In the genomic region with DNA sequence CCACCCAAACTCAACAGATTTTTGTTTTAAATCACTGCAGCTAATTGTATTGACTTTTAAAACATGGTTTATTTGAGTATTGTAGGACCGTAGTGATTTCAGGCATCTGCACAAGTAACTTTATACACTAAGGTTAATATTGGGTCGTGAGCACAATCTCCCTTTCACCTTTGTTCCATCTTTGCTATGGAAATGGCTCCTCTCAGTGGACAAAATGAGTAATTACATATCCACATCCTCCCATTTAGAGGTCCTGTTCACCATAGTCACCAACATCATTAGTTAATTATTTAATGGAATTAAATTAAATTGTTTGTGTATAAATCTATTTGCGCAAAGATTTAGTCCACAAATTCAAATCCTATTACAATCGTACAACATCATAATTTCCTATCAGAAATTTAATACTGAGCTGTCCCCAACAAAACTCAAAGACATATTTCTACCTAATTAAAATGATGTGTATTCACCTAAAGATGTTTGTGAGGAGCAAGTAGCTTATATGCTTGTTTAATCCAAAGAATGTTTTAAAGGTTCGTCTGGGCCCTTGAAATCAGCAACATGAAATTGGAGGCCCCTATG, we compare ENCODE assay signal across 8 cellular contexts.
A peak's percentile ranks its signal among the peaks of the same experiment; 100 is the strongest.
DNase-seq lines count a peak whose midpoint lies in the region; ATAC-seq, FAIRE-seq and TF ChIP-seq lines count a peak whose summit lies in the region.

No MANE protein-coding gene starts in this region.

- intact Hi-C loops in activated B cell treated with CpG ODN at 0.5 μM for 24 hours (cut with micrococcal nuclease): loop anchor here (5.0 kb wide), 1 partner anchor 707 kb away; no protein-coding TSS in a partner anchor
- intact Hi-C loops in heart left ventricle (cut with DNase I): loop anchor here (1.0 to 10.0 kb wide), 17 partner anchors 377 to 912 kb away; a partner anchor contains a TSS

- H3K36me3 ChIP-seq in heart left ventricle (no peaks in the 10 kb centered on the region), small intestine (ENCODE audit: control insufficient read depth in 2 of 2, insufficient read depth in 2 of 2, low read length in 2 of 2) (no peaks in the 10 kb centered on the region)

- H3K4me1 Mint-ChIP-seq in activated B cell treated with CpG ODN at 0.5 μM for 24 hours: no peaks in the 10 kb centered on the region

- ATAC-seq in GM18868 (IDR thresholded peaks at IDR 0.05; ENCODE audit: unreplicated experiment) (peak; percentile 70), activated B cell treated with CpG ODN at 0.5 μM for 24 hours (ENCODE audit: low read depth) (no peak), heart left ventricle (peak in 3 of 4 donors; percentile 70 to 85 (median 71))

- POLR2A ChIA-PET in activated B cell treated with CpG ODN at 0.5 μM for 24 hours (lab: Charles Lee): no interaction called here

- H3K27me3 Mint-ChIP-seq in activated B cell treated with CpG ODN at 0.5 μM for 24 hours: peaks cover 2% of the 10 kb centered on the region

- no peak for TF ChIP-seq POLR2A in heart left ventricle (IDR thresholded peaks at IDR 0.05)

- no peaks in the 10 kb centered on the region for H3K36me3 Mint-ChIP-seq in activated B cell treated with CpG ODN at 0.5 μM for 24 hours (ENCODE audit: low read depth)

- DNase-seq in NCI-H1105 treated with DMSO at 0.1 percent for 48 hours (lab: John Stamatoyannopoulos, UW): peak; percentile 58
- DNase-seq in activated B cell treated with CpG ODN at 0.5 μM for 24 hours: no peak
- DNase-seq in heart left ventricle: no peak
- DNase-seq in small intestine: peak; percentile 61
- no peak for DNase-seq in activated CD4-positive, CD25-positive, alpha-beta regulatory T cell (lab: John Stamatoyannopoulos, UW)
- DNase-seq in activated effector memory CD4-positive, alpha-beta T cell treated with anti-CD3 and anti-CD28 coated beads, Interleukin-2, amount 50 U/mL, for 16 hours: no peak

- H3K4me1 ChIP-seq in heart left ventricle (peaks cover 0 to 11% (median 0%) of the 10 kb centered on the region in 12 donors), small intestine (ENCODE audit: control insufficient read depth in 2 of 2, insufficient read depth in 1 of 2, low read depth in 1 of 2, low read length in 1 of 2) (no peaks in the 10 kb centered on the region)

- H3K4me3 ChIP-seq in heart left ventricle: no peak overlapping the region
- H3K4me3 ChIP-seq in small intestine (ENCODE audit: low read depth in 1 of 2, low read length in 2 of 2): no peak overlapping the region

- H3K4me3 Mint-ChIP-seq in activated B cell treated with CpG ODN at 0.5 μM for 24 hours: no peak overlapping the region

- H3K27ac ChIP-seq in C4-2B (no peak overlapping the region), heart left ventricle (no peak overlapping the region), small intestine (ENCODE audit: low read depth in 1 of 2, low read length in 1 of 2) (no peak overlapping the region)

- peaks cover 0 to 3% (median 0%) of the 10 kb centered on the region in 9 donors for H3K27me3 ChIP-seq in heart left ventricle
- no peaks in the 10 kb centered on the region for H3K27me3 ChIP-seq in small intestine (ENCODE audit: control insufficient read depth in 2 of 2, insufficient read depth in 2 of 2, low read length in 2 of 2)

- WGBS in heart left ventricle, 4 donors: 1 to 2% (median 2%) methylated on average over 5 of the region's 5 CpGs
- 3 to 4% (median 4%) methylated on average over 5 of the region's 5 CpGs for WGBS in small intestine, 3 donors

- H3K9me3 ChIP-seq in heart left ventricle (no peaks in the 10 kb centered on the region), small intestine (ENCODE audit: control insufficient read depth, low read depth) (no peaks in the 10 kb centered on the region)

- FAIRE-seq in small intestine (lab: Jason Lieb, UNC): peak; percentile 72

- CTCF ChIA-PET in activated B cell treated with CpG ODN at 0.5 μM for 24 hours (lab: Charles Lee): interaction anchor here (0.7 to 2.3 kb wide), 5 partner anchors 837 to 1122 kb away, joined by 4 to 8 read pairs (median 5); no protein-coding TSS in a partner anchor

- TF ChIP-seq CTCF in C4-2B (conservative IDR thresholded peaks at IDR 0.05) (peak; percentile 86), activated B cell treated with CpG ODN at 0.5 μM for 24 hours (IDR thresholded peaks at IDR 0.05) (peak; percentile 22), heart left ventricle (IDR thresholded peaks at IDR 0.05) (peak; percentile 70 to 88 (median 82))

- H3K27ac Mint-ChIP-seq in activated B cell treated with CpG ODN at 0.5 μM for 24 hours: no peak overlapping the region

- no peaks in the 10 kb centered on the region for H3K9me3 Mint-ChIP-seq in activated B cell treated with CpG ODN at 0.5 μM for 24 hours

Comparison
In these comparisons a context has a peak if more than half of its experiments do, and no peak if none do; other contexts are left out.
1. CTCF ChIP-seq: peak in every context shown above with its lines; median percentile 86 in C4-2B; 82 in heart left ventricle; 22 in activated B cell treated with CpG ODN at 0.5 μM for 24 hours.
2. DNase-seq: peak in NCI-H1105 treated with DMSO at 0.1 percent for 48 hours (single experiment) and small intestine (single experiment); none in activated B cell treated with CpG ODN at 0.5 μM for 24 hours (single experiment), heart left ventricle (0 of 5), activated CD4-positive, CD25-positive, alpha-beta regulatory T cell (0 of 4) and activated effector memory CD4-positive, alpha-beta T cell treated with anti-CD3 and anti-CD28 coated beads, Interleukin-2, amount 50 U/mL, for 16 hours (single experiment).